Comparison of ENCODE assay signal across 8 cellular contexts in the genomic region with DNA sequence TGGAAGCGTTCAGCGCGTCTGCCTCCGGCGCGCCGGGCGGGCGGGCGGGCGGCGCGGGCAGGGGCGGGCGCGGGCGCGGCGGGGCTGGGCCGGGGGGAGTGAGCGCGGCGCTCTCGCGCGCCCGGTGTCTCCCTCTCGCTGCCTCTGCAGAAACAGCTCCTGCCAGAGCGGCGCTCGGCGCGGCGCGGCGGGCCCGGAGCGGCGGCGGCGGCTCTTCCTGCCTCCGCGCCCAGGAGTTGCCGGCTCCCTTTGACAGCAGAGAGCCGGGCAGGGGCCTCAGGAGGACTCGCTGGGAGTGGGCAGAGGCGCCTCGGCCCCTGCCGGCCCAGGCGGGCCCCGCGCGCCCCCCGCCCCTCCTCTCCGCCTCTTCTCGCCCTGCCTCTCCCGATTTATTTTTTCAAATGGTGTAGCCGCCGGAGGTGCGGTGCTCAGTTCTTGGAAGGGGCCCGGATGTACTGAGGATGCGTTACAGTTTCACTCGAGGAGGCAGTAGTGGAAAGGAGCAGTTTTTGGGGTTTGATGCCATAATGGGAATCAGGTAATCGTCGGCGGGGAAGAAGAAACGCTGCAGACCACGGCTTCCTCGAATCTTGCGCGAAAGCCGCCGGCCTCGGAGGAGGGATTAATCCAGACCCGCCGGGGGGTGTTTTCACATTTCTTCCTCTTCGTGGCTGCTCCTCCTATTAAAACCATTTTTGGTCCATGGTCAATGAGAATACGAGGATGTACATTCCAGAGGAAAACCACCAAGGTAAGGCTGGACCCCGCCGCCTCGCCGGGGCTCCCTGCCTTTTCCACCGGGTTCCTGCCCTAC. TPM values are rescaled to one million over a fixed set of nuclear protein-coding genes. Genes with fewer than 3 reads are reported as not detected.
DNase-seq lines count a peak whose midpoint lies in the region; ATAC-seq lines count a peak whose summit lies in the region.

A gene (plus strand): TSS at position 127 of the 814 bp plus-strand sequence. CDS start 576 bp downstream, at position 703.

- H3K9me3 Mint-ChIP-seq in activated naive CD4-positive, alpha-beta T cell treated with anti-CD3 and anti-CD28 coated beads, Interleukin-2, amount 50 U/mL, for 72 hours = no peaks in the 10 kb centered on the region

- no peak within 1 kb of the TSS for H2BK120ac ChIP-seq in neuronal stem cell (ENCODE audit: low read depth, low read length)

- H4K91ac ChIP-seq in neuronal stem cell (ENCODE audit: low read depth, low read length, poor library complexity) = no peak within 1 kb of the TSS

- H3K36me3 Mint-ChIP-seq in activated naive CD4-positive, alpha-beta T cell treated with anti-CD3 and anti-CD28 coated beads, Interleukin-2, amount 50 U/mL, for 72 hours = peaks cover 0 to 8% of the 10 kb centered on the region in 2 donors

- no peaks in the 10 kb centered on the region for H3K36me3 ChIP-seq in neuronal stem cell (replicated peaks in 1 of 2; ENCODE audit: control insufficient read depth in 2 of 2, insufficient read depth in 2 of 2, low read length in 2 of 2)
- no peaks in the 10 kb centered on the region for H3K36me3 ChIP-seq in Karpas-422 (ENCODE audit: insufficient read depth, low read length)

- H3K4me1 ChIP-seq in neuronal stem cell (ENCODE audit: control insufficient read depth in 2 of 2, insufficient read depth in 1 of 2, low read depth in 1 of 2, low read length in 2 of 2) (peaks cover 2 to 3% of the 10 kb centered on the region in 2 donors), Karpas-422 (ENCODE audit: low read length) (peaks cover 10% of the 10 kb centered on the region)

- H3K4ac ChIP-seq in neuronal stem cell (ENCODE audit: low read length) = no peak within 1 kb of the TSS

- WGBS in neuronal stem cell (ENCODE audit: extremely low coverage in 2 of 2, insufficient read length in 2 of 2, insufficient replicate concordance in 1 of 2), 2 donors = no CpG with 5 or more reads among the region's 83 CpGs

- H2AFZ ChIP-seq in neuronal stem cell (ENCODE audit: low read length) = peak within 1 kb of the TSS; percentile 89
- no peak within 1 kb of the TSS for H2AFZ ChIP-seq in Karpas-422 (ENCODE audit: low read length)

- H3K79me1 ChIP-seq in neuronal stem cell (ENCODE audit: low read depth, low read length) = no peaks in the 10 kb centered on the region

- no peak within 1 kb of the TSS for H3K23ac ChIP-seq in neuronal stem cell (ENCODE audit: low read depth, low read length, poor library complexity)

- no peak within 1 kb of the TSS for H3K14ac ChIP-seq in neuronal stem cell (ENCODE audit: low read length)

- H3K4me3 ChIP-seq in neuronal stem cell (ENCODE audit: low read length in 2 of 2) (peak within 1 kb of the TSS; percentile 39 to 80), Karpas-422 (ENCODE audit: low read length) (no peak within 1 kb of the TSS)

- H3K9ac ChIP-seq in neuronal stem cell (ENCODE audit: low read depth, low read length, poor library complexity) (peak within 1 kb of the TSS; percentile 9), Karpas-422 (ENCODE audit: low read length) (no peak within 1 kb of the TSS)

- DNase-seq in NCI-H1436 (lab: John Stamatoyannopoulos, UW) (peak; percentile 44), NCI-H1436 treated with DMSO at 0.1 percent for 48 hours (lab: John Stamatoyannopoulos, UW) (no peak), NCI-H748 (lab: John Stamatoyannopoulos, UW; ENCODE audit: unreplicated experiment) (peak; percentile 69), Right ventricle myocardium inferior (ENCODE audit: missing footprints) (peak; percentile 75), neuronal stem cell (ENCODE audit: low spot score) (peak; percentile 68), Karpas-422 (no peak)
- peak in 1 of 2 donors; percentile 61 for DNase-seq in activated naive CD4-positive, alpha-beta T cell treated with anti-CD3 and anti-CD28 coated beads, Interleukin-2, amount 50 U/mL, for 72 hours (ENCODE audit: low spot score in 2 of 2)

- H3K9me3 ChIP-seq in neuronal stem cell (replicated peaks in 1 of 2; ENCODE audit: control insufficient read depth in 2 of 2, insufficient read depth in 1 of 2, low read depth in 1 of 2, low read length in 2 of 2) = no peaks in the 10 kb centered on the region
- no peaks in the 10 kb centered on the region for H3K9me3 ChIP-seq in Karpas-422 (ENCODE audit: low read length)

- no peak within 1 kb of the TSS for H2BK5ac ChIP-seq in neuronal stem cell (ENCODE audit: low read length)

- H4K8ac ChIP-seq in neuronal stem cell (ENCODE audit: low read depth, low read length) = no peak within 1 kb of the TSS

- intact Hi-C loops in Right ventricle myocardium inferior (cut with DNase I) = loop anchor here (1.0 to 5.0 kb wide), 2 partner anchors 81 to 221 kb away; no protein-coding TSS in a partner anchor

- H3K27ac ChIP-seq in neuronal stem cell (replicated peaks; ENCODE audit: low read length) = no peak within 1 kb of the TSS
- no peak within 1 kb of the TSS for H3K27ac ChIP-seq in Karpas-422 (ENCODE audit: low read length)

- H3K9me2 ChIP-seq in Karpas-422 (replicated peaks; ENCODE audit: insufficient read depth, low read length) = no peaks in the 10 kb centered on the region

- no peak within 1 kb of the TSS for H2BK15ac ChIP-seq in neuronal stem cell (ENCODE audit: low read length)

- H2BK12ac ChIP-seq in neuronal stem cell (ENCODE audit: low read length) = no peak within 1 kb of the TSS

- H3K18ac ChIP-seq in neuronal stem cell (ENCODE audit: low read length) = peak within 1 kb of the TSS; percentile 35

- no peak within 1 kb of the TSS for H2AK5ac ChIP-seq in neuronal stem cell (ENCODE audit: low read depth, low read length)

- no peaks in the 10 kb centered on the region for H4K20me1 ChIP-seq in Karpas-422 (ENCODE audit: insufficient read depth, low read depth, low read length)

- peak within 1 kb of the TSS in 1 of 2 donors; percentile 60 for H3K27ac Mint-ChIP-seq in activated naive CD4-positive, alpha-beta T cell treated with anti-CD3 and anti-CD28 coated beads, Interleukin-2, amount 50 U/mL, for 72 hours

- peak; percentile 67 to 89 for ATAC-seq in activated naive CD4-positive, alpha-beta T cell treated with anti-CD3 and anti-CD28 coated beads, Interleukin-2, amount 50 U/mL, for 72 hours
- ATAC-seq in Right ventricle myocardium inferior (peak; percentile 80), HG03432 (IDR thresholded peaks at IDR 0.05; ENCODE audit: unreplicated experiment) (no peak)

- no peaks in the 10 kb centered on the region for H3K79me2 ChIP-seq in Karpas-422 (ENCODE audit: low read length)

- peaks cover 10 to 92% (median 42%) of the 10 kb centered on the region in 3 experiments for H3K27me3 ChIP-seq in neuronal stem cell (ENCODE audit: control insufficient read depth in 3 of 3, insufficient read depth in 3 of 3, low read depth in 1 of 3, low read length in 3 of 3)
- H3K27me3 ChIP-seq in Karpas-422 (ENCODE audit: low read length) = no peaks in the 10 kb centered on the region

- H3K4me2 ChIP-seq in neuronal stem cell (ENCODE audit: insufficient read depth, low read length, poor library complexity, severe bottlenecking) (peak within 1 kb of the TSS; percentile 97), Karpas-422 (ENCODE audit: low read depth, low read length, poor library complexity, severe bottlenecking) (no peak within 1 kb of the TSS)

RNA-seq across cellular contexts. Expression of the gene that starts here (rescaled TPM):
- total RNA-seq in activated naive CD4-positive, alpha-beta T cell treated with anti-CD3 and anti-CD28 coated beads, Interleukin-2, amount 50 U/mL, for 72 hours = under 1 TPM; 0.05 to 0.31 TPM
- 171 TPM for total RNA-seq in Right ventricle myocardium inferior
- polyA plus RNA-seq in neuronal stem cell (2013, experiment 1 of 2) = 1.4 TPM
- polyA plus RNA-seq in neuronal stem cell (2013, experiment 2 of 2) = 1.0 TPM
- 0.11 TPM in 1 of 2 replicates, not detected in the other for total RNA-seq in Karpas-422 (2014; rRNA removed; shearing (Covaris generic); ENCODE audit: low replicate concordance)

Comparison
In these comparisons a context has a peak if more than half of its experiments do, and no peak if none do; other contexts are left out.
1. RNA of the gene that starts here (total RNA-seq): 171 TPM in Right ventricle myocardium inferior (single experiment); 0.05 to 0.31 TPM in activated naive CD4-positive, alpha-beta T cell treated with anti-CD3 and anti-CD28 coated beads, Interleukin-2, amount 50 U/mL, for 72 hours and 0.11 TPM in Karpas-422; every median in the first group is over 100 times any median in the second.
2. DNase-seq: peak in NCI-H1436 (single experiment), NCI-H748 (single experiment), Right ventricle myocardium inferior (single experiment) and neuronal stem cell (single experiment); none in NCI-H1436 treated with DMSO at 0.1 percent for 48 hours (single experiment) and Karpas-422 (single experiment).
3. Peak in ATAC-seq in activated naive CD4-positive, alpha-beta T cell treated with anti-CD3 and anti-CD28 coated beads, Interleukin-2, amount 50 U/mL, for 72 hours; RNA of the gene not detected or under 1 TPM.